Comparison of ENCODE assay signal across 2 cellular contexts in genomic region chr16:57848181-57848580, GRCh38.
TF ChIP-seq lines count a peak whose summit lies in the region.

No MANE protein-coding gene starts in this region.

TF ChIP-seq in HepG2, 621 proteins besides CTCF, POLR2A, EP300 and RAD21:
- no peak for TF ChIP-seq SRSF9 (IDR thresholded peaks at IDR 0.05; ENCODE audit: borderline replicate concordance, insufficient read depth, low read depth, low read length, poor library complexity, severe bottlenecking)
- TF ChIP-seq TBX3 (IDR thresholded peaks at IDR 0.05; ENCODE audit: borderline replicate concordance): no peak
- no peak for TF ChIP-seq ZNF207 (IDR thresholded peaks at IDR 0.05; ENCODE audit: borderline replicate concordance)
- TF ChIP-seq ZNF672 (CRISPR knock-in tag; IDR thresholded peaks at IDR 0.05): no peak
- no peak for TF ChIP-seq FOXM1 (CRISPR knock-in tag; IDR thresholded peaks at IDR 0.05)
- no peak for TF ChIP-seq ZNF530 (CRISPR knock-in tag; IDR thresholded peaks at IDR 0.05; ENCODE audit: low read depth)
- no peak for TF ChIP-seq ZNF768 (CRISPR knock-in tag; IDR thresholded peaks at IDR 0.05)
- TF ChIP-seq ZNF639 (CRISPR knock-in tag; conservative IDR thresholded peaks at IDR 0.05): no peak
- no peak for TF ChIP-seq ZNF136 (CRISPR knock-in tag; IDR thresholded peaks at IDR 0.05; ENCODE audit: low read depth)
- TF ChIP-seq BCL6 (CRISPR knock-in tag; IDR thresholded peaks at IDR 0.05): no peak
- TF ChIP-seq ATF7-NPFF (CRISPR knock-in tag; IDR thresholded peaks at IDR 0.05; ENCODE audit: low read depth): no peak
- TF ChIP-seq NPAS2 (CRISPR knock-in tag; IDR thresholded peaks at IDR 0.05; ENCODE audit: borderline replicate concordance): no peak
TF ChIP-seq in HepG2: peak in this region for 0.

TF ChIP-seq in H1, 55 proteins besides CTCF, POLR2A, EP300 and RAD21:
- no peak for TF ChIP-seq CBX5 (IDR thresholded peaks at IDR 0.05; ENCODE audit: low read depth, low read length)
- TF ChIP-seq SP1 (IDR thresholded peaks at IDR 0.05; ENCODE audit: low read depth, low read length): no peak
- no peak for TF ChIP-seq BCL11A (IDR thresholded peaks at IDR 0.05; ENCODE audit: low read depth in 2 of 2, low read length in 2 of 2)
- no peak for TF ChIP-seq SRF (IDR thresholded peaks at IDR 0.05; ENCODE audit: low read depth, low read length)
- TF ChIP-seq KDM1A (IDR thresholded peaks at IDR 0.05; ENCODE audit: borderline replicate concordance, low read length): no peak
- no peak for TF ChIP-seq EZH2 (IDR thresholded peaks at IDR 0.05; ENCODE audit: low read depth, low read length, severe bottlenecking)
- TF ChIP-seq SP4 (IDR thresholded peaks at IDR 0.05; ENCODE audit: low read length): no peak
- TF ChIP-seq E2F6 (IDR thresholded peaks at IDR 0.05): no peak
- no peak for TF ChIP-seq HDAC2 (IDR thresholded peaks at IDR 0.05; ENCODE audit: borderline replicate concordance in 1 of 2, low read depth in 2 of 2, low read length in 2 of 2)
- TF ChIP-seq GTF2F1 (IDR thresholded peaks at IDR 0.05; ENCODE audit: borderline replicate concordance, low read depth, low read length): no peak
- TF ChIP-seq HDAC6 (IDR thresholded peaks at IDR 0.05; ENCODE audit: low read depth, low read length): no peak
- TF ChIP-seq FOSL1 (IDR thresholded peaks at IDR 0.05; ENCODE audit: insufficient read depth, low read depth, low read length): no peak
- no peak for TF ChIP-seq SAP30 (IDR thresholded peaks at IDR 0.05; ENCODE audit: insufficient read depth, insufficient replicate concordance, low read length)
- TF ChIP-seq, protein P1, sequence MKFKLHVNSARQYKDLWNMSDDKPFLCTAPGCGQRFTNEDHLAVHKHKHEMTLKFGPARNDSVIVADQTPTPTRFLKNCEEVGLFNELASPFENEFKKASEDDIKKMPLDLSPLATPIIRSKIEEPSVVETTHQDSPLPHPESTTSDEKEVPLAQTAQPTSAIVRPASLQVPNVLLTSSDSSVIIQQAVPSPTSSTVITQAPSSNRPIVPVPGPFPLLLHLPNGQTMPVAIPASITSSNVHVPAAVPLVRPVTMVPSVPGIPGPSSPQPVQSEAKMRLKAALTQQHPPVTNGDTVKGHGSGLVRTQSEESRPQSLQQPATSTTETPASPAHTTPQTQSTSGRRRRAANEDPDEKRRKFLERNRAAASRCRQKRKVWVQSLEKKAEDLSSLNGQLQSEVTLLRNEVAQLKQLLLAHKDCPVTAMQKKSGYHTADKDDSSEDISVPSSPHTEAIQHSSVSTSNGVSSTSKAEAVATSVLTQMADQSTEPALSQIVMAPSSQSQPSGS (IDR thresholded peaks at IDR 0.05; ENCODE audit: low read length): no peak
- no peak for TF ChIP-seq RBBP5 (IDR thresholded peaks at IDR 0.05; ENCODE audit: borderline replicate concordance, low read depth, low read length)
- TF ChIP-seq YY1 (IDR thresholded peaks at IDR 0.05; ENCODE audit: low read depth, low read length): no peak
